ENCODE assay signal across 15 cellular contexts in genomic region chr4:140688711-140689598, GRCh38.
DNase-seq lines count a peak whose midpoint lies in the region; ATAC-seq, FAIRE-seq and TF ChIP-seq lines count a peak whose summit lies in the region.
"Had no signal": no experiment of that assay in that cellular context is flagged by ENCODE, and none has a peak within 500 bp of the region (broad histone marks: within the 10 kb centered on the region; RNA-seq: fewer than 3 reads in every experiment).

No MANE protein-coding gene starts in this region.

- H2AFZ ChIP-seq in osteoblast (ENCODE audit: low read length) (no peak overlapping the region), OCI-LY7 (ENCODE audit: low read length) (no peak overlapping the region)

- H3K9me3 ChIP-seq in osteoblast (ENCODE audit: low read depth, low read length) (no peaks in the 10 kb centered on the region), OCI-LY7 (ENCODE audit: low read length) (no peaks in the 10 kb centered on the region)

- FAIRE-seq in HTR-8/SVneo (lab: Jason Lieb, UNC) = no peak
- FAIRE-seq: kidney had no signal

- peak; percentile 94 for DNase-seq in G401 (ENCODE audit: low spot score)
- DNase-seq in NCI-H69 (lab: John Stamatoyannopoulos, UW) = peak; percentile 55
- peak; percentile 40 for DNase-seq in dedifferentiated amniotic fluid mesenchymal stem cell (ENCODE audit: extremely low spot score)
- DNase-seq in osteoblast (ENCODE audit: insufficient read length, low spot score, missing footprints) = peak; percentile 56
- DNase-seq in HTR-8/SVneo (ENCODE audit: insufficient read length, low spot score) = no peak
- no peak for DNase-seq in HUDEP-2 (lab: John Stamatoyannopoulos, UW; ENCODE audit: unreplicated experiment in 76 of 76)
- no peak for DNase-seq in OCI-LY7 (ENCODE audit: low spot score)
- DNase-seq: activated CD8-positive, alpha-beta memory T cell treated with anti-CD3 and anti-CD28 coated beads, Interleukin-2, amount 50 U/mL, for 4 hours; activated naive CD4-positive, alpha-beta T cell treated with Interleukin-2 at 50 U/mL for 16 hours; kidney; NCI-H1930; NCI-H526 treated with DMSO at 0.1 percent for 48 hours; stimulated activated CD4-positive, alpha-beta T cell treated with anti-CD3 and anti-CD28 coated beads, Interleukin-15, amount 100 ng/mL, for 24 hours; T-helper 17 cell had no signal

- H3K36me3 ChIP-seq in osteoblast (ENCODE audit: insufficient read depth, low read length) (no peaks in the 10 kb centered on the region), OCI-LY7 (ENCODE audit: insufficient read depth, low read length) (no peaks in the 10 kb centered on the region)

- H3K27ac ChIP-seq in osteoblast (ENCODE audit: low read depth, low read length) (no peak overlapping the region), OCI-LY7 (ENCODE audit: low read depth, low read length, poor library complexity, severe bottlenecking) (no peak overlapping the region)

- no peaks in the 10 kb centered on the region for H3K9me2 ChIP-seq in OCI-LY7 (ENCODE audit: insufficient read depth, low read length)

- H3K79me2 ChIP-seq in osteoblast (ENCODE audit: insufficient read depth, low read length) (no peaks in the 10 kb centered on the region), OCI-LY7 (ENCODE audit: insufficient read depth, low read depth, low read length) (no peaks in the 10 kb centered on the region)

- intact Hi-C loops in OCI-LY7 (cut with micrococcal nuclease; ENCODE audit: unreplicated experiment) = no loop called here

- H3K27me3 ChIP-seq in osteoblast (ENCODE audit: insufficient read depth, low read length) = no peaks in the 10 kb centered on the region

- H3K4me1 ChIP-seq in osteoblast (ENCODE audit: insufficient read depth, low read length) (peaks cover 13% of the 10 kb centered on the region), OCI-LY7 (ENCODE audit: insufficient read depth, low read length, poor library complexity, severe bottlenecking) (no peaks in the 10 kb centered on the region)

- no peak for TF ChIP-seq CTCF in osteoblast (IDR thresholded peaks at IDR 0.05; ENCODE audit: extremely low read depth, low read depth, low read length)
- TF ChIP-seq CTCF in OCI-LY7 (conservative IDR thresholded peaks at IDR 0.05; ENCODE audit: low read length) = no peak

- POLR2A ChIA-PET in OCI-LY7 (lab: Charles Lee) = no interaction called here

- H3K4me3 ChIP-seq in osteoblast (ENCODE audit: insufficient read depth, low read length) (no peak overlapping the region), OCI-LY7 (ENCODE audit: low read depth, low read length, poor library complexity, severe bottlenecking) (no peak overlapping the region)

- in situ Hi-C loops in G401 (cut with HindIII; ENCODE audit: low sequenced_read_pairs) = no loop called here

- BruUV-seq in OCI-LY7 (replicated peaks; lab: Mats Ljungman, UMichigan) = no TSS peak

- H4K20me1 ChIP-seq in osteoblast (ENCODE audit: insufficient read depth, low read length) (peaks cover 4% of the 10 kb centered on the region), OCI-LY7 (ENCODE audit: insufficient read depth, low read length) (no peaks in the 10 kb centered on the region)

- CTCF ChIA-PET in OCI-LY7 (lab: Charles Lee; ENCODE audit: unreplicated experiment) = no interaction called here

- ATAC-seq in HG03442 (IDR thresholded peaks at IDR 0.05; ENCODE audit: unreplicated experiment) = no peak
- ATAC-seq: T-helper 17 cell had no signal

- H3K4me2 ChIP-seq in osteoblast (ENCODE audit: insufficient read depth, low read length) (no peak overlapping the region), OCI-LY7 (ENCODE audit: low read length) (no peak overlapping the region)

Comparison
In these comparisons a context has a peak if more than half of its experiments do, and no peak if none do; other contexts are left out.
1. DNase-seq: peak in G401 (single experiment), NCI-H69 (single experiment), dedifferentiated amniotic fluid mesenchymal stem cell (single experiment) and osteoblast (single experiment); none in HTR-8/SVneo (single experiment), HUDEP-2 (0 of 76) and OCI-LY7 (single experiment).